Comparison of ENCODE assay signal across 29 cellular contexts in genomic region chr6:168265394-168265793, GRCh38. TPM values are rescaled to one million over a fixed set of nuclear protein-coding genes. Genes with fewer than 3 reads are reported as not detected.
"Had no signal": no experiment of that assay in that cellular context is flagged by ENCODE, and none has a peak within 500 bp of the region (broad histone marks: within the 10 kb centered on the region; RNA-seq: fewer than 3 reads in every experiment).

No MANE protein-coding gene starts in this region.

- H3K27ac Mint-ChIP-seq: dendritic cell treated with granulocyte-macrophage colony-stimulating factor and Interleukin-4, amounts not matched to agents 40 ng/mL and 50 ng/mL, for 4 days; immature natural killer cell; naive thymus-derived CD8-positive, alpha-beta T cell; stimulated activated effector memory CD8-positive, alpha-beta T cell treated with anti-CD3 and anti-CD28 coated beads, Interleukin-12 subunit alpha, Interleukin-12 subunit beta, amount 100 ng/mL, for 72 hours had no signal

- H3K4me1 Mint-ChIP-seq: central memory CD8-positive, alpha-beta T cell; immature natural killer cell; naive thymus-derived CD8-positive, alpha-beta T cell; stimulated activated effector memory CD8-positive, alpha-beta T cell treated with anti-CD3 and anti-CD28 coated beads, Interleukin-12 subunit alpha, Interleukin-12 subunit beta, amount 100 ng/mL, for 72 hours had no signal

- H3K9me3 Mint-ChIP-seq: central memory CD8-positive, alpha-beta T cell; dendritic cell treated with granulocyte-macrophage colony-stimulating factor and Interleukin-4, amounts not matched to agents 40 ng/mL and 50 ng/mL, for 4 days; immature natural killer cell; neural crest cell; stimulated activated effector memory CD8-positive, alpha-beta T cell treated with anti-CD3 and anti-CD28 coated beads, Interleukin-12 subunit alpha, Interleukin-12 subunit beta, amount 100 ng/mL, for 72 hours had no signal

- H3K9me3 ChIP-seq: colonic mucosa, esophagus muscularis mucosa, gastroesophageal sphincter, heart left ventricle, neutrophil, pancreas, thoracic aorta, transverse colon, upper lobe of right lung, vagina had no signal

- H3K4me1 ChIP-seq: colonic mucosa, esophagus muscularis mucosa, foreskin keratinocyte, gastroesophageal sphincter, heart left ventricle had no signal

- H3K4me3 Mint-ChIP-seq: central memory CD8-positive, alpha-beta T cell; dendritic cell treated with granulocyte-macrophage colony-stimulating factor and Interleukin-4, amounts not matched to agents 40 ng/mL and 50 ng/mL, for 4 days; immature natural killer cell; naive thymus-derived CD8-positive, alpha-beta T cell; neural crest cell; stimulated activated effector memory CD8-positive, alpha-beta T cell treated with anti-CD3 and anti-CD28 coated beads, Interleukin-12 subunit alpha, Interleukin-12 subunit beta, amount 100 ng/mL, for 72 hours had no signal

- DNase-seq: colonic mucosa; effector CD8-positive, alpha-beta T cell; heart left ventricle; immature natural killer cell; islet precursor cell; left ventricle myocardium superior; mesenchymal stem cell; naive thymus-derived CD8-positive, alpha-beta T cell; pancreas; stimulated activated CD4-positive, alpha-beta T cell treated with anti-CD3 and anti-CD28 coated beads, Interleukin-2, amount 100 ng/mL, for 24 hours; stimulated activated CD4-positive, alpha-beta T cell treated with anti-CD3 and anti-CD28 coated beads, Interleukin-4, amount 100 ng/mL, for 24 hours; stimulated activated naive CD8-positive, alpha-beta T cell treated with anti-CD3 and anti-CD28 coated beads, Interleukin-15, Interleukin-2, amounts not matched to agents 100 U/mL and 50 U/mL, for 24 hours; substantia nigra; transverse colon; upper lobe of right lung had no signal

- H3K27me3 ChIP-seq: colonic mucosa, neutrophil, pancreas, transverse colon, upper lobe of right lung, vagina had no signal

- H3K36me3 ChIP-seq: colonic mucosa, esophagus muscularis mucosa, gastroesophageal sphincter, heart left ventricle, neutrophil, pancreas, thoracic aorta, transverse colon, upper lobe of right lung, vagina had no signal

- H3K27ac ChIP-seq: colonic mucosa, esophagus muscularis mucosa, foreskin keratinocyte, gastroesophageal sphincter, heart left ventricle, neutrophil, pancreas, thoracic aorta, transverse colon, upper lobe of right lung, vagina had no signal

- H3K4me3 ChIP-seq: colonic mucosa, esophagus muscularis mucosa, gastroesophageal sphincter, heart left ventricle, pancreas, thoracic aorta, transverse colon, upper lobe of right lung, vagina had no signal

- H3K36me3 Mint-ChIP-seq: immature natural killer cell; naive thymus-derived CD8-positive, alpha-beta T cell; stimulated activated effector memory CD8-positive, alpha-beta T cell treated with anti-CD3 and anti-CD28 coated beads, Interleukin-12 subunit alpha, Interleukin-12 subunit beta, amount 100 ng/mL, for 72 hours had no signal

RNA-seq across cellular contexts. Expression of gene DACT2, which starts 54.2 kb away (rescaled TPM):
- total RNA-seq: endothelial cell of umbilical vein; fibroblast of lung; lung microvascular endothelial cell; myocyte; naive thymus-derived CD8-positive, alpha-beta T cell had no signal
- polyA plus RNA-seq: endothelial cell of umbilical vein; fibroblast of lung; immature natural killer cell; naive thymus-derived CD8-positive, alpha-beta T cell had no signal
